In the genomic region with DNA sequence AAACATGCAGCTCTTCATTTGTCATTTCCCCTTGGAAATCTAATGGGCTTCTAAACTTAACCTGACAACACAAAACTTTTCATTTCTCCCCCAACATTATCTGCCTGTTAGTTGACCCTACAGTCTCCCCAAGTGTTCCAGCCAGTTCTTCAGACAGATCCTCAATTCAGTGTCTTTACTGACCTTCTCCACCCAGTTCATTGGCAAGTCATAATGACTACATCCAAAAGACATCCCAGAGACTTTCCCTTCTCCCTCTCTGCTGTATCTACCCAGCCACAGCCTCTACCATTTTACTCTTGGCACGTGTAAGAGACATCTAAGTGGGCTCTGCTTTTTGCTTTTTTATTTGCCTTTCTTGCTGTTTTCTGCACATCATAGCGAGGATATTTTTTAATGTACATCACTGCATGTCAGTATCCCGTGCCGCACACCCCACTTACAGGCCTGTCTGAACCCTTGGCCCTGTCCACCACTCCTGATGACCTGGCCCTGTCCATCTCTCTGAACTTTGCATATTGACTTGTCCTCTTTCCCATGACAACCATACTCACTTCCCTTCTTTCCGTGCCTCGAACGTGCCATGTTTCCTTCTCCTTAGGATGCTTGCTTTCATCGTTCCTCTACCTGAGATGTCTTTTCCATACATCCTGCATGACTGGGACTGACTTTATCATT, we compare ENCODE assay signal across 1 cellular context.
TF ChIP-seq lines count a peak whose summit lies in the region.

No MANE protein-coding gene starts in this region.

TF ChIP-seq in HepG2, 621 proteins besides CTCF, POLR2A, EP300 and RAD21 (continued from another document):
- TF ChIP-seq ZNF563 (CRISPR knock-in tag; IDR thresholded peaks at IDR 0.05) (no peak), ZNF619 (CRISPR knock-in tag; IDR thresholded peaks at IDR 0.05) (no peak), RAD51 (IDR thresholded peaks at IDR 0.05; ENCODE audit: borderline replicate concordance) (no peak), RXRB (CRISPR knock-in tag; IDR thresholded peaks at IDR 0.05; ENCODE audit: borderline replicate concordance) (no peak), ZNF678 (CRISPR knock-in tag; IDR thresholded peaks at IDR 0.05) (no peak), PAF1 (CRISPR knock-in tag; IDR thresholded peaks at IDR 0.05) (no peak), SIN3B (IDR thresholded peaks at IDR 0.05; ENCODE audit: low read length) (no peak), IKZF1 (IDR thresholded peaks at IDR 0.05) (no peak), SNAPC2 (CRISPR knock-in tag; IDR thresholded peaks at IDR 0.05) (no peak), KLF9 (CRISPR knock-in tag; IDR thresholded peaks at IDR 0.05; ENCODE audit: low read depth) (no peak), ZNF724P (CRISPR knock-in tag; IDR thresholded peaks at IDR 0.05; ENCODE audit: borderline replicate concordance) (no peak), SMAD1 (CRISPR knock-in tag; IDR thresholded peaks at IDR 0.05; ENCODE audit: borderline replicate concordance, low read depth) (no peak)
- TF ChIP-seq, protein P1, sequence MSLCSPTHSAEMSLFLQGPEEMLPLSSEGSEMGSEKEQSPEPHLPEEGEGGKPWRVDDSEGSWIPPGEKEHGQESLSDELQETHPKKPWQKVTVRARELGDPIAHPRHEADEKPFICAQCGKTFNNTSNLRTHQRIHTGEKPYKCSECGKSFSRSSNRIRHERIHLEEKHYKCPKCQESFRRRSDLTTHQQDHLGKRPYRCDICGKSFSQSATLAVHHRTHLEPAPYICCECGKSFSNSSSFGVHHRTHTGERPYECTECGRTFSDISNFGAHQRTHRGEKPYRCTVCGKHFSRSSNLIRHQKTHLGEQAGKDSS (CRISPR knock-in tag; IDR thresholded peaks at IDR 0.05; ENCODE audit: borderline replicate concordance, low read depth), result no peak
- TF ChIP-seq, protein P2, sequence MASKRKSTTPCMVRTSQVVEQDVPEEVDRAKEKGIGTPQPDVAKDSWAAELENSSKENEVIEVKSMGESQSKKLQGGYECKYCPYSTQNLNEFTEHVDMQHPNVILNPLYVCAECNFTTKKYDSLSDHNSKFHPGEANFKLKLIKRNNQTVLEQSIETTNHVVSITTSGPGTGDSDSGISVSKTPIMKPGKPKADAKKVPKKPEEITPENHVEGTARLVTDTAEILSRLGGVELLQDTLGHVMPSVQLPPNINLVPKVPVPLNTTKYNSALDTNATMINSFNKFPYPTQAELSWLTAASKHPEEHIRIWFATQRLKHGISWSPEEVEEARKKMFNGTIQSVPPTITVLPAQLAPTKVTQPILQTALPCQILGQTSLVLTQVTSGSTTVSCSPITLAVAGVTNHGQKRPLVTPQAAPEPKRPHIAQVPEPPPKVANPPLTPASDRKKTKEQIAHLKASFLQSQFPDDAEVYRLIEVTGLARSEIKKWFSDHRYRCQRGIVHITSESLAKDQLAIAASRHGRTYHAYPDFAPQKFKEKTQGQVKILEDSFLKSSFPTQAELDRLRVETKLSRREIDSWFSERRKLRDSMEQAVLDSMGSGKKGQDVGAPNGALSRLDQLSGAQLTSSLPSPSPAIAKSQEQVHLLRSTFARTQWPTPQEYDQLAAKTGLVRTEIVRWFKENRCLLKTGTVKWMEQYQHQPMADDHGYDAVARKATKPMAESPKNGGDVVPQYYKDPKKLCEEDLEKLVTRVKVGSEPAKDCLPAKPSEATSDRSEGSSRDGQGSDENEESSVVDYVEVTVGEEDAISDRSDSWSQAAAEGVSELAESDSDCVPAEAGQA (IDR thresholded peaks at IDR 0.05; ENCODE audit: low read depth), result no peak
- TF ChIP-seq, protein P2 (CRISPR knock-in tag; IDR thresholded peaks at IDR 0.05; ENCODE audit: borderline replicate concordance), result no peak
